Comparison of ENCODE assay signal across 9 cellular contexts in the genomic region with DNA sequence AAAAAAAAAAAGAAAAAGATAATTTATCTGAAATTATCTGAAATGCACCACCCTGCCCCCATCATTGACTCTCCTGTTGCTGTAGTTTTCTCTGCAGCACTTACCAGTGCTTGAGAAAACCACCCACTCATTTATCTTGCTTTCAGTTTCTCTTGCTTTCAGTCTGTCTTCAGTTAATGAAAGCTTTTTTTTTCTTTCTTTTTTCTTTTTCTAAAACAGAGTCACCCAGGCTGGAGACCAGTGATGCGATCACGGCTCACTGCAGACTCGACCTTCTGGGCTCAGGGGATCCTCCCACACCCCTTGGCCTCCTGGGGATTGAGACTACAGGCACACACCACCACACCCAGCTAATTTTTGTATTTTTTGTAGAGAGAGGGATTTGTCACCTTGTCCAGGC. TPM values are rescaled to one million over a fixed set of nuclear protein-coding genes. Genes with fewer than 3 reads are reported as not detected.
A peak's percentile ranks its signal among the peaks of the same experiment; 100 is the strongest.
DNase-seq lines count a peak whose midpoint lies in the region; ATAC-seq and TF ChIP-seq lines count a peak whose summit lies in the region.
"Had no signal": no experiment of that assay in that cellular context is flagged by ENCODE, and none has a peak within 500 bp of the region (broad histone marks: within the 10 kb centered on the region; RNA-seq: fewer than 3 reads in every experiment).

No MANE protein-coding gene starts in this region.

- H3K27ac Mint-ChIP-seq in activated CD8-positive, alpha-beta memory T cell treated with anti-CD3 and anti-CD28 coated beads, Interleukin-2, amount 10 ng/mL, durations not matched to agents 7 days and 5 days, result peak overlapping the region; percentile 97
- peak overlapping the region; percentile 82 to 88 for H3K27ac Mint-ChIP-seq in natural killer cell treated with Interleukin-12 subunit alpha and Interleukin-12 subunit beta and Interleukin-15 and Interleukin-18, amount 100 ng/mL, for 72 hours
- H3K27ac Mint-ChIP-seq in chondrocyte (ENCODE audit: unreplicated experiment), result no peak overlapping the region

- no peak for TF ChIP-seq CTCF in chondrocyte (IDR thresholded peaks at IDR 0.05)

- H3K27me3 Mint-ChIP-seq in activated CD8-positive, alpha-beta memory T cell treated with anti-CD3 and anti-CD28 coated beads, Interleukin-2, amount 10 ng/mL, durations not matched to agents 7 days and 5 days, result no peaks in the 10 kb centered on the region
- H3K27me3 Mint-ChIP-seq in natural killer cell treated with Interleukin-12 subunit alpha and Interleukin-12 subunit beta and Interleukin-15 and Interleukin-18, amount 100 ng/mL, for 72 hours, result no peaks in the 10 kb centered on the region
- no peaks in the 10 kb centered on the region for H3K27me3 Mint-ChIP-seq in chondrocyte (ENCODE audit: low read depth)

- peak; percentile 77 for ATAC-seq in HG03432 (IDR thresholded peaks at IDR 0.05; ENCODE audit: unreplicated experiment)
- peak; percentile 74 for ATAC-seq in activated CD8-positive, alpha-beta memory T cell treated with anti-CD3 and anti-CD28 coated beads, Interleukin-2, amount 10 ng/mL, durations not matched to agents 7 days and 5 days
- peak; percentile 78 to 88 for ATAC-seq in natural killer cell treated with Interleukin-12 subunit alpha and Interleukin-12 subunit beta and Interleukin-15 and Interleukin-18, amount 100 ng/mL, for 72 hours

- no peaks in the 10 kb centered on the region for H3K9me3 Mint-ChIP-seq in activated CD8-positive, alpha-beta memory T cell treated with anti-CD3 and anti-CD28 coated beads, Interleukin-2, amount 10 ng/mL, durations not matched to agents 7 days and 5 days (ENCODE audit: low read depth)
- no peaks in the 10 kb centered on the region for H3K9me3 Mint-ChIP-seq in natural killer cell treated with Interleukin-12 subunit alpha and Interleukin-12 subunit beta and Interleukin-15 and Interleukin-18, amount 100 ng/mL, for 72 hours
- H3K9me3 Mint-ChIP-seq in chondrocyte (ENCODE audit: low read depth), result no peaks in the 10 kb centered on the region

- CTCF ChIA-PET in activated CD8-positive, alpha-beta memory T cell treated with anti-CD3 and anti-CD28 coated beads, Interleukin-2, amount 10 ng/mL, durations not matched to agents 7 days and 5 days (lab: Charles Lee), result interaction anchor here (0.7 to 21.9 kb wide), 6 partner anchors 12 to 200 kb away, joined by 3 to 233 read pairs (median 7); a partner anchor contains a TSS

- peak overlapping the region; percentile 71 for H3K4me3 Mint-ChIP-seq in activated CD8-positive, alpha-beta memory T cell treated with anti-CD3 and anti-CD28 coated beads, Interleukin-2, amount 10 ng/mL, durations not matched to agents 7 days and 5 days
- peak overlapping the region; percentile 87 for H3K4me3 Mint-ChIP-seq in natural killer cell treated with Interleukin-12 subunit alpha and Interleukin-12 subunit beta and Interleukin-15 and Interleukin-18, amount 100 ng/mL, for 72 hours
- no peak overlapping the region for H3K4me3 Mint-ChIP-seq in chondrocyte (ENCODE audit: unreplicated experiment)

- DNase-seq in activated effector memory CD4-positive, alpha-beta T cell treated with anti-CD3 and anti-CD28 coated beads, Interleukin-2, amount 50 U/mL, for 16 hours, result peak; percentile 77
- no peak for DNase-seq in activated effector memory CD4-positive, alpha-beta T cell treated with Interleukin-2 at 50 U/mL for 16 hours
- peak; percentile 75 for DNase-seq in activated CD8-positive, alpha-beta memory T cell treated with anti-CD3 and anti-CD28 coated beads, Interleukin-2, amount 10 ng/mL, durations not matched to agents 7 days and 5 days
- no peak for DNase-seq in natural killer cell treated with Interleukin-12 subunit alpha and Interleukin-12 subunit beta and Interleukin-15 and Interleukin-18, amount 100 ng/mL, for 72 hours (ENCODE audit: low spot score)
- no peak for DNase-seq in NCI-H526 (lab: John Stamatoyannopoulos, UW)
- DNase-seq in kidney glomerular epithelial cell (lab: John Stamatoyannopoulos, UW), result no peak
- no peak for DNase-seq in chondrocyte (ENCODE audit: low spot score)

- H3K4me1 Mint-ChIP-seq in activated CD8-positive, alpha-beta memory T cell treated with anti-CD3 and anti-CD28 coated beads, Interleukin-2, amount 10 ng/mL, durations not matched to agents 7 days and 5 days, result peaks cover 43% of the 10 kb centered on the region
- peaks cover 12 to 14% of the 10 kb centered on the region in 2 donors for H3K4me1 Mint-ChIP-seq in natural killer cell treated with Interleukin-12 subunit alpha and Interleukin-12 subunit beta and Interleukin-15 and Interleukin-18, amount 100 ng/mL, for 72 hours (ENCODE audit: low read depth in 2 of 2)
- peaks cover 10% of the 10 kb centered on the region for H3K4me1 Mint-ChIP-seq in chondrocyte (ENCODE audit: low read depth)

- H3K36me3 Mint-ChIP-seq in activated CD8-positive, alpha-beta memory T cell treated with anti-CD3 and anti-CD28 coated beads, Interleukin-2, amount 10 ng/mL, durations not matched to agents 7 days and 5 days, result peaks cover 1% of the 10 kb centered on the region
- H3K36me3 Mint-ChIP-seq in natural killer cell treated with Interleukin-12 subunit alpha and Interleukin-12 subunit beta and Interleukin-15 and Interleukin-18, amount 100 ng/mL, for 72 hours, result no peaks in the 10 kb centered on the region
- no peaks in the 10 kb centered on the region for H3K36me3 Mint-ChIP-seq in chondrocyte (ENCODE audit: low read depth)

RNA-seq across cellular contexts. Expression of a gene that starts 4.3 kb away (rescaled TPM):
- total RNA-seq in activated CD8-positive, alpha-beta memory T cell treated with anti-CD3 and anti-CD28 coated beads, Interleukin-2, amount 10 ng/mL, durations not matched to agents 7 days and 5 days, result 10 to 100 TPM; 34.1 to 58.8 TPM
- 1 to 10 TPM; 3.0 to 3.5 TPM for total RNA-seq in natural killer cell treated with Interleukin-12 subunit alpha and Interleukin-12 subunit beta and Interleukin-15 and Interleukin-18, amount 100 ng/mL, for 72 hours
- total RNA-seq in chondrocyte, result 0.45 TPM in 1 of 3 replicates, not detected in the others
- total RNA-seq: pulmonary artery endothelial cell had no signal

RNA-seq across cellular contexts. Expression of a gene that starts 15.5 kb away (rescaled TPM):
- total RNA-seq in activated CD8-positive, alpha-beta memory T cell treated with anti-CD3 and anti-CD28 coated beads, Interleukin-2, amount 10 ng/mL, durations not matched to agents 7 days and 5 days, result 1 to 10 TPM; 6.3 to 7.1 TPM
- 1 to 10 TPM; 5.1 to 6.8 TPM for total RNA-seq in natural killer cell treated with Interleukin-12 subunit alpha and Interleukin-12 subunit beta and Interleukin-15 and Interleukin-18, amount 100 ng/mL, for 72 hours
- 13.0 to 14.2 TPM (median 13.6 TPM) in 3 replicates for total RNA-seq in chondrocyte

RNA-seq across cellular contexts. Expression of a gene that starts 22.7 kb away (rescaled TPM):
- 10 to 100 TPM; 55.1 to 67.2 TPM for total RNA-seq in activated CD8-positive, alpha-beta memory T cell treated with anti-CD3 and anti-CD28 coated beads, Interleukin-2, amount 10 ng/mL, durations not matched to agents 7 days and 5 days
- 10 to 100 TPM; 58.3 to 95.1 TPM for total RNA-seq in natural killer cell treated with Interleukin-12 subunit alpha and Interleukin-12 subunit beta and Interleukin-15 and Interleukin-18, amount 100 ng/mL, for 72 hours
- 36.2 to 43.8 TPM (median 37.7 TPM) in 3 replicates for total RNA-seq in chondrocyte

RNA-seq across cellular contexts. Expression of a gene that starts 43.1 kb away (rescaled TPM):
- total RNA-seq in activated CD8-positive, alpha-beta memory T cell treated with anti-CD3 and anti-CD28 coated beads, Interleukin-2, amount 10 ng/mL, durations not matched to agents 7 days and 5 days, result not detected
- total RNA-seq in natural killer cell treated with Interleukin-12 subunit alpha and Interleukin-12 subunit beta and Interleukin-15 and Interleukin-18, amount 100 ng/mL, for 72 hours, result not detected
- total RNA-seq in chondrocyte, result 20.1 to 213 TPM (median 199 TPM) in 3 replicates

RNA-seq across cellular contexts. Expression of a gene that starts 52.8 kb away (rescaled TPM):
- total RNA-seq in activated CD8-positive, alpha-beta memory T cell treated with anti-CD3 and anti-CD28 coated beads, Interleukin-2, amount 10 ng/mL, durations not matched to agents 7 days and 5 days, result 10 to 100 TPM; 33.0 to 36.2 TPM
- 10 to 100 TPM; 27.0 to 37.3 TPM for total RNA-seq in natural killer cell treated with Interleukin-12 subunit alpha and Interleukin-12 subunit beta and Interleukin-15 and Interleukin-18, amount 100 ng/mL, for 72 hours
- 20.3 to 27.9 TPM (median 20.5 TPM) in 3 replicates for total RNA-seq in chondrocyte

Comparison
In these comparisons a context has a peak if more than half of its experiments do, and no peak if none do; other contexts are left out.
1. DNase-seq: peak in activated effector memory CD4-positive, alpha-beta T cell treated with anti-CD3 and anti-CD28 coated beads, Interleukin-2, amount 50 U/mL, for 16 hours (single experiment) and activated CD8-positive, alpha-beta memory T cell treated with anti-CD3 and anti-CD28 coated beads, Interleukin-2, amount 10 ng/mL, durations not matched to agents 7 days and 5 days (single experiment); none in activated effector memory CD4-positive, alpha-beta T cell treated with Interleukin-2 at 50 U/mL for 16 hours (single experiment), natural killer cell treated with Interleukin-12 subunit alpha and Interleukin-12 subunit beta and Interleukin-15 and Interleukin-18, amount 100 ng/mL, for 72 hours (single experiment), NCI-H526 (0 of 2), kidney glomerular epithelial cell (single experiment) and chondrocyte (single experiment).
2. RNA of a gene that starts 4.3 kb away (total RNA-seq): 34.1 to 58.8 TPM in activated CD8-positive, alpha-beta memory T cell treated with anti-CD3 and anti-CD28 coated beads, Interleukin-2, amount 10 ng/mL, durations not matched to agents 7 days and 5 days; 3.0 to 3.5 TPM in natural killer cell treated with Interleukin-12 subunit alpha and Interleukin-12 subunit beta and Interleukin-15 and Interleukin-18, amount 100 ng/mL, for 72 hours and 0.45 TPM in chondrocyte; every median in the first group is over 4 times any median in the second.
3. Peak in every context shown above with its lines, with median percentiles within 50 percentile points of each other: ATAC-seq.